16 cellular contexts compared by ENCODE assay signal in the genomic region with DNA sequence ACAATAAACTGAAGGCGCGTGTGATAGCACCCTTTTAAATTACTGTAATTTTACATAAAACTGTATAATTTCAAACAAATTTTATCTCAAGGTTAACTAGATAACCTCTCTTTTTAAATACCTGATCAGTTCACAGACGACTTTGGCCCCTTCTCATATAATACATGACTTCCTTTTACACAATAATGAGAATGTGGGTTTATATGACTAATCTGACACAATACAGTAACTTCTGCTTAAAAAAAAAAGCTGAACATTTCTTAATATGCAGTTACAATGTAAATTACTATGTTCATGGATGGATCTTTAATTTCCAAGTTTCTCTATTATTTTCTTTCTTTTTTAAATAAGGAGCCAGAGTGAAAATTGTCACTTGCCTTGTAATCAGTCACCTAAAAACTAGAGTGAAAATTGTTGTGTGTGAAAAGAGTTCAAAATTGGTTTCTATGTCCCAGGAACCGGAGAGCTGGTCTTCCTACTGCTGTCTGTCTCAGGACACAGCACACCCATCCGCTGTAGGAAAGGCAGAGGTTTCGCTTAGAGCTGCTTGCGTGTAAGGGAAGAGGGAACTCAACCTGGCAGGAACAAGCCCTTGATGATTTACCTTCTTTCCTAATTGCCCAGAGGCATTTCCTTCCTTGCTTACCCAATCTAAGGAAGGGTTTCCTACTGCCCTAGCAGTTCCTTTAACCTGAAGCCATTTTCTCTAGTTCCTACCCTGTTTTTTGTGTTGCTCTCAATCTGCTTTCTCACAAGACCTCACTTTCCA. TPM values are rescaled to one million over a fixed set of nuclear protein-coding genes. Genes with fewer than 3 reads are reported as not detected.
DNase-seq lines count a peak whose midpoint lies in the region; ATAC-seq and TF ChIP-seq lines count a peak whose summit lies in the region.
"Had no signal": no experiment of that assay in that cellular context is flagged by ENCODE, and none has a peak within 500 bp of the region (broad histone marks: within the 10 kb centered on the region; RNA-seq: fewer than 3 reads in every experiment).

No MANE protein-coding gene starts in this region.

- no peaks in the 10 kb centered on the region for H3K36me3 ChIP-seq in SJCRH30
- no peaks in the 10 kb centered on the region for H3K36me3 ChIP-seq in esophagus squamous epithelium
- no peaks in the 10 kb centered on the region for H3K36me3 ChIP-seq in spleen
- H3K36me3 ChIP-seq in effector memory CD4-positive, alpha-beta T cell (ENCODE audit: control insufficient read depth, insufficient read depth, low read length) = no peaks in the 10 kb centered on the region
- H3K36me3 ChIP-seq: prostate gland had no signal

- H3K4me3 ChIP-seq in SJCRH30 (no peak overlapping the region), esophagus squamous epithelium (no peak overlapping the region), spleen (peak overlapping the region in 1 of 8 donors; percentile 9)
- H3K4me3 ChIP-seq in effector memory CD4-positive, alpha-beta T cell (ENCODE audit: insufficient read depth, low read depth, low read length, poor library complexity, severe bottlenecking) = no peak overlapping the region
- H3K4me3 ChIP-seq: prostate gland had no signal

- ATAC-seq in GM19023 (IDR thresholded peaks at IDR 0.05; ENCODE audit: unreplicated experiment) = no peak
- ATAC-seq: stimulated activated effector memory CD8-positive, alpha-beta T cell treated with anti-CD3 and anti-CD28 coated beads, Interleukin-12 subunit alpha, Interleukin-12 subunit beta, amount 100 ng/mL, for 72 hours had no signal

- no peaks in the 10 kb centered on the region for H3K9me3 ChIP-seq in SJCRH30 (replicated peaks)
- H3K9me3 ChIP-seq in esophagus squamous epithelium = no peaks in the 10 kb centered on the region
- no peaks in the 10 kb centered on the region for H3K9me3 ChIP-seq in spleen
- H3K9me3 ChIP-seq in effector memory CD4-positive, alpha-beta T cell (ENCODE audit: control insufficient read depth, low read length) = no peaks in the 10 kb centered on the region
- H3K9me3 ChIP-seq: prostate gland had no signal

- H3K27ac ChIP-seq in SJCRH30 = peak overlapping the region; percentile 38
- H3K27ac ChIP-seq in esophagus squamous epithelium = peak overlapping the region in 3 of 4 donors; percentile 18 to 53 (median 42)
- H3K27ac ChIP-seq in spleen = peak overlapping the region in 7 of 8 donors; percentile 64 to 84 (median 82)
- H3K27ac ChIP-seq in effector memory CD4-positive, alpha-beta T cell (ENCODE audit: insufficient read depth, low read length, poor library complexity, severe bottlenecking) = no peak overlapping the region
- H3K27ac ChIP-seq: prostate gland had no signal

- no peak for TF ChIP-seq CTCF in esophagus squamous epithelium (IDR thresholded peaks at IDR 0.05)
- TF ChIP-seq CTCF in spleen (IDR thresholded peaks at IDR 0.05 in 8 of 11, conservative IDR thresholded peaks at IDR 0.05 in 3 of 11) = no peak

- intact Hi-C loops in esophagus squamous epithelium (cut with DNase I) (loop anchor here (10.0 kb wide), 1 partner anchor 48 kb away; no protein-coding TSS in a partner anchor), spleen (cut with DNase I; ENCODE audit: low total_unique reads) (loop anchor here (10.0 kb wide), 1 partner anchor 132 kb away; no protein-coding TSS in a partner anchor)

- H3K4me1 ChIP-seq in SJCRH30 (peaks cover 13% of the 10 kb centered on the region), esophagus squamous epithelium (peaks cover 5 to 34% (median 12%) of the 10 kb centered on the region in 3 donors), spleen (peaks cover 2 to 40% (median 20%) of the 10 kb centered on the region in 6 donors)
- no peaks in the 10 kb centered on the region for H3K4me1 ChIP-seq in effector memory CD4-positive, alpha-beta T cell (ENCODE audit: control insufficient read depth, insufficient read depth, low read length, poor library complexity, severe bottlenecking)
- H3K4me1 ChIP-seq: prostate gland had no signal

- TF ChIP-seq POLR2A in esophagus squamous epithelium (IDR thresholded peaks at IDR 0.05) = no peak
- no peak for TF ChIP-seq POLR2A in spleen (IDR thresholded peaks at IDR 0.05)

- DNase-seq in KBM-7 = peak; percentile 39
- no peak for DNase-seq in SJCRH30
- DNase-seq in esophagus squamous epithelium (lab: John Stamatoyannopoulos, UW) = no peak
- no peak for DNase-seq in spleen
- no peak for DNase-seq in effector memory CD4-positive, alpha-beta T cell
- no peak for DNase-seq in NCI-H146 (lab: John Stamatoyannopoulos, UW)
- DNase-seq in activated T-cell treated with anti-CD3 and anti-CD28 coated beads for 4 hours = no peak
- DNase-seq: activated B cell treated with CpG ODN at 0.5 μM for 24 hours; activated T-cell treated with anti-CD3 and anti-CD28 coated beads, Interleukin-2, amount 50 U/mL, for 48 hours; MM.1S; NCI-H446 treated with DMSO at 0.1 percent for 48 hours; SHP77 treated with DMSO at 0.1 percent for 48 hours; stimulated activated CD4-positive, alpha-beta T cell treated with anti-CD3 and anti-CD28 coated beads, Interleukin-1b, Interleukin-23, amount 100 ng/mL, for 48 hours had no signal

- in situ Hi-C loops in KBM-7 (cut with MboI; ENCODE audit: low pct_unique_long_range_greater_than_20kb, low sequenced_read_pairs) = no loop called here

- H3K27me3 ChIP-seq in SJCRH30 = no peaks in the 10 kb centered on the region
- no peaks in the 10 kb centered on the region for H3K27me3 ChIP-seq in esophagus squamous epithelium
- no peaks in the 10 kb centered on the region for H3K27me3 ChIP-seq in spleen (replicated peaks in 1 of 7)
- no peaks in the 10 kb centered on the region for H3K27me3 ChIP-seq in effector memory CD4-positive, alpha-beta T cell (replicated peaks; ENCODE audit: control insufficient read depth, insufficient read depth, low read length, poor library complexity, severe bottlenecking)

- 57 to 58% methylated on average over 7 of the region's 7 CpGs for WGBS in esophagus squamous epithelium, 2 donors
- 47 to 66% (median 55%) methylated on average over 7 of the region's 7 CpGs for WGBS in spleen, 5 donors

RNA-seq across cellular contexts. Expression of gene PLD1, which starts 33.3 kb away (rescaled TPM):
- total RNA-seq in SJCRH30 (2014; rRNA removed; shearing (Covaris generic)) = 4.2 and 5.2 TPM in 2 replicates
- total RNA-seq in esophagus squamous epithelium (10 to 100 TPM; 30.9 to 67.9 (median 56.0) TPM), spleen (10 to 100 TPM; 40.2 to 75.2 (median 68.9) TPM)
- polyA plus RNA-seq in spleen = 10 to 100 TPM in 1 of 3 donors, 1 to 10 TPM in 2; 3.0 to 12.6 (median 3.5) TPM
- total RNA-seq: activated B cell treated with CpG ODN at 0.5 μM for 24 hours had no signal
